Comparison of ENCODE assay signal across 8 cellular contexts in the genomic region with DNA sequence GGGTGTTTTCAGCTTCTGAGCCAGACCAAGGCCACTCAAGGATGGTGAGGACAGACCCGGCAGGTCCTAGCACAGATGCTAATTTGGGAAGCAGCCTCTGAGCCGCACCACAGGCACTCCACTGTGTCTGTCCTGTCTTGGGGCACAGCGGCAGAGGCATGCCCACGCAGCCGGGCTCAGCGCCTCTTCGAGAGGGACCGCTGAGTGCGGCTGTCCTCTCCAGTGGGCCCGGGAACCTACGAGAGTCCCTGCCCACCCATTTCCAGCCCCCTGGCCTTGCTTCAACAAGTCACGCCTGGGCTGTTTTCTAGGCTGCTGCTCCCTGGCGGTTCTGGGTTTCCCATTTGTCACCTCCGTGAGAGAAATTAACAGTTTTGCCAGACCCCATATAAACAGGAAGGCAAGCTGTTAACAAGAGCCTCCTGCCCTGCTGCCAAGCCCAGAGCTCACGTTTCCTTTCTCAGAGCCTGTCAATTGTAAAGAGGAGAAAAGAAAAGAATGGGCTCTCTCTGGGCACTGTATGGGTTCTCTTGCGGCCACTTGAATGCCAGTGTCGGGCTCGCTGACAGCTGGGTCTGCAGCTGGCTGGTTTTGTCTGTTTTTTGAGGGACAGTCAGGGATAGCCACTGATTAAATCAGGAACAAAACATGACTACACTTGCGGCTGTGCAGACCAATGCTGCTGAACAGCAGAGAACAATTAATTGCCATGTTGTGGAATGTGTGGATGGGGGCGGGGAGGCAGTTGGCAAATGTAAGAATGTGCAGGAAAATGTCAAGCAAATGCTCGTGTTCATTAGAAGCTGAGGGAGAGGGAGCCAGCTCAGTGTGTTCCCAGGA. TPM values are rescaled to one million over a fixed set of nuclear protein-coding genes. Genes with fewer than 3 reads are reported as not detected.
DNase-seq lines count a peak whose midpoint lies in the region; ATAC-seq and TF ChIP-seq lines count a peak whose summit lies in the region.

No MANE protein-coding gene starts in this region.

- H3K27ac ChIP-seq in thoracic aorta: peak overlapping the region; percentile 29 to 46

- peak; percentile 36 for ATAC-seq in activated CD8-positive, alpha-beta memory T cell treated with anti-CD3 and anti-CD28 coated beads, Interleukin-2, amount 10 ng/mL, durations not matched to agents 7 days and 5 days
- ATAC-seq in thoracic aorta (ENCODE audit: insufficient number of reproducible peaks, low FRiP score, low read depth): no peak

- H3K4me3 Mint-ChIP-seq in activated CD8-positive, alpha-beta memory T cell treated with anti-CD3 and anti-CD28 coated beads, Interleukin-2, amount 10 ng/mL, durations not matched to agents 7 days and 5 days: no peak overlapping the region
- H3K4me3 Mint-ChIP-seq in brain: peak overlapping the region in 4 of 5 experiments; percentile 30 to 81 (median 73)

- H3K4me1 Mint-ChIP-seq in activated CD8-positive, alpha-beta memory T cell treated with anti-CD3 and anti-CD28 coated beads, Interleukin-2, amount 10 ng/mL, durations not matched to agents 7 days and 5 days: no peaks in the 10 kb centered on the region
- peaks cover 83% of the 10 kb centered on the region for H3K4me1 Mint-ChIP-seq in brain

- H3K9me3 ChIP-seq in thoracic aorta: no peaks in the 10 kb centered on the region

- H3K36me3 ChIP-seq in thoracic aorta: no peaks in the 10 kb centered on the region

- no peaks in the 10 kb centered on the region for H3K27me3 ChIP-seq in thoracic aorta (replicated peaks; ENCODE audit: insufficient read depth)

- TF ChIP-seq CTCF in brain (conservative IDR thresholded peaks at IDR 0.05): no peak
- no peak for TF ChIP-seq CTCF in thoracic aorta (IDR thresholded peaks at IDR 0.05)

- no peaks in the 10 kb centered on the region for H3K36me3 Mint-ChIP-seq in activated CD8-positive, alpha-beta memory T cell treated with anti-CD3 and anti-CD28 coated beads, Interleukin-2, amount 10 ng/mL, durations not matched to agents 7 days and 5 days
- H3K36me3 Mint-ChIP-seq in brain: no peaks in the 10 kb centered on the region

- no peaks in the 10 kb centered on the region for H3K9me3 Mint-ChIP-seq in activated CD8-positive, alpha-beta memory T cell treated with anti-CD3 and anti-CD28 coated beads, Interleukin-2, amount 10 ng/mL, durations not matched to agents 7 days and 5 days (ENCODE audit: low read depth)
- H3K9me3 Mint-ChIP-seq in brain: no peaks in the 10 kb centered on the region

- H3K27me3 Mint-ChIP-seq in activated CD8-positive, alpha-beta memory T cell treated with anti-CD3 and anti-CD28 coated beads, Interleukin-2, amount 10 ng/mL, durations not matched to agents 7 days and 5 days: peaks cover 19% of the 10 kb centered on the region
- peaks cover 7% of the 10 kb centered on the region for H3K27me3 Mint-ChIP-seq in brain

- CTCF ChIA-PET in activated CD8-positive, alpha-beta memory T cell treated with anti-CD3 and anti-CD28 coated beads, Interleukin-2, amount 10 ng/mL, durations not matched to agents 7 days and 5 days (lab: Charles Lee): interaction anchor here (0.5 kb wide), 1 partner anchor 555 kb away, joined by 3 read pairs; no protein-coding TSS in a partner anchor

- no peak overlapping the region for H3K27ac Mint-ChIP-seq in activated CD8-positive, alpha-beta memory T cell treated with anti-CD3 and anti-CD28 coated beads, Interleukin-2, amount 10 ng/mL, durations not matched to agents 7 days and 5 days
- peak overlapping the region; percentile 67 to 96 (median 75) for H3K27ac Mint-ChIP-seq in brain

- H3K4me1 ChIP-seq in thoracic aorta (ENCODE audit: control insufficient read depth in 1 of 2, low read depth in 2 of 2): peaks cover 7 to 41% of the 10 kb centered on the region in 2 donors

- no peak for DNase-seq in activated CD8-positive, alpha-beta memory T cell treated with anti-CD3 and anti-CD28 coated beads, Interleukin-2, amount 10 ng/mL, durations not matched to agents 7 days and 5 days
- no peak for DNase-seq in activated CD8-positive, alpha-beta memory T cell treated with anti-CD3 and anti-CD28 coated beads, Interleukin-2, amount 50 U/mL, for 4 hours
- DNase-seq in medulla oblongata (ENCODE audit: extremely low spot score) (peak; percentile 53), thoracic aorta (ENCODE audit: low spot score) (no peak), NCI-H1105 treated with DMSO at 0.1 percent for 48 hours (lab: John Stamatoyannopoulos, UW) (no peak), D341Med (ENCODE audit: low spot score) (no peak)
- no peak for DNase-seq in activated effector memory CD4-positive, alpha-beta T cell treated with anti-CD3 and anti-CD28 coated beads, Interleukin-2, amount 50 U/mL, for 16 hours

- peak overlapping the region; percentile 66 for H3K4me3 ChIP-seq in thoracic aorta

RNA-seq across cellular contexts. Expression of gene TMEM17, which starts 30.6 kb away (rescaled TPM):
- total RNA-seq in activated CD8-positive, alpha-beta memory T cell treated with anti-CD3 and anti-CD28 coated beads, Interleukin-2, amount 10 ng/mL, durations not matched to agents 7 days and 5 days: under 1 TPM; 0.12 to 0.26 TPM
- polyA plus RNA-seq in brain (ENCODE audit: insufficient read depth, low read depth, low replicate concordance): 1.8 TPM
- 1 to 10 TPM in 1 of 2 donors, under 1 TPM in 1; 0.42 to 2.7 TPM for total RNA-seq in thoracic aorta
